2 cellular contexts compared by ENCODE assay signal in genomic region chrX:65601530-65602281, GRCh38.
TF ChIP-seq lines count a peak whose summit lies in the region.

No MANE protein-coding gene starts in this region.

TF ChIP-seq in SK-N-SH treated with all-trans-retinoic acid at 6 μM for 48 hours, 23 proteins besides CTCF, POLR2A, EP300 and RAD21 (continued from another document):
- TF ChIP-seq CREB5 (CRISPR knock-in tag; IDR thresholded peaks at IDR 0.05; ENCODE audit: low read depth) (no peak), OSR1 (CRISPR knock-in tag; IDR thresholded peaks at IDR 0.05) (no peak), BACH2 (CRISPR knock-in tag; IDR thresholded peaks at IDR 0.05; ENCODE audit: borderline replicate concordance) (no peak), ZNF70 (CRISPR knock-in tag; IDR thresholded peaks at IDR 0.05) (no peak), CSRNP3 (CRISPR knock-in tag; IDR thresholded peaks at IDR 0.05) (no peak), POU6F1 (CRISPR knock-in tag; IDR thresholded peaks at IDR 0.05; ENCODE audit: borderline replicate concordance, low read depth) (no peak), RARB (CRISPR knock-in tag; IDR thresholded peaks at IDR 0.05) (no peak), GLIS3 (CRISPR knock-in tag; IDR thresholded peaks at IDR 0.05) (no peak), ESRRG (CRISPR knock-in tag; IDR thresholded peaks at IDR 0.05) (no peak), PPARA (CRISPR knock-in tag; IDR thresholded peaks at IDR 0.05; ENCODE audit: borderline replicate concordance) (no peak)

TF ChIP-seq in GM12878, 131 proteins besides CTCF, POLR2A, EP300 and RAD21 (continued from another document):
- TF ChIP-seq ZBTB40 (IDR thresholded peaks at IDR 0.05; ENCODE audit: borderline replicate concordance) (no peak), ZBED1 (IDR thresholded peaks at IDR 0.05; ENCODE audit: borderline replicate concordance) (no peak), E2F8 (IDR thresholded peaks at IDR 0.05; ENCODE audit: low read depth, partially characterized antibody) (no peak), BCLAF1 (IDR thresholded peaks at IDR 0.05) (no peak), ESRRA (IDR thresholded peaks at IDR 0.05; ENCODE audit: low read length) (no peak), ZNF207 (IDR thresholded peaks at IDR 0.05; ENCODE audit: borderline replicate concordance) (no peak), PAX8 (IDR thresholded peaks at IDR 0.05) (no peak), NBN (IDR thresholded peaks at IDR 0.05) (no peak), RFX5 (IDR thresholded peaks at IDR 0.05; ENCODE audit: low read depth, low read length) (no peak), BRCA1 (IDR thresholded peaks at IDR 0.05; ENCODE audit: low read depth, low read length) (no peak), CREB1 (IDR thresholded peaks at IDR 0.05; ENCODE audit: low read depth) (no peak), KLF5 (IDR thresholded peaks at IDR 0.05; ENCODE audit: partially characterized antibody) (no peak), NKRF (conservative IDR thresholded peaks at IDR 0.05) (no peak), MEF2B (IDR thresholded peaks at IDR 0.05; ENCODE audit: partially characterized antibody, poor library complexity, severe bottlenecking) (no peak), GATAD2B (conservative IDR thresholded peaks at IDR 0.05; ENCODE audit: low read depth) (no peak)
